22 cellular contexts compared by ENCODE assay signal in the genomic region with DNA sequence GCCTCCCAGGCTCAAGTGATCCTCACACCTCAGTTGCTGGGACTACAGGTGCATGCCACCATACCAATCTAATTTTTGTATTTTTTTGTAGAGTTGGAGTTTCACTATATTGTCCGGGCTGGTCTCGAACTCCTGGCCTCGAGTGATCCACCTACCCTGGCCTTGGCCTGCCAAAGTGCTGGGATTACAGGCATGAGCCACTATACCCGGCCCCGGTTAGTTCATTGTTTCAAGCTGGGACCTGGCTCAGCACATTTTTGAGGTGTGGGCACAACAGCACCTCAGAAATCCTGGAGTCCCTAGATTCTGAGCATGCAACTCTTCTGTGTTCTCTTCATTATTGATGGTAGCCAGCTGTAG. TPM values are rescaled to one million over a fixed set of nuclear protein-coding genes. Genes with fewer than 3 reads are reported as not detected.
"Had no signal": no experiment of that assay in that cellular context is flagged by ENCODE, and none has a peak within 500 bp of the region (broad histone marks: within the 10 kb centered on the region; RNA-seq: fewer than 3 reads in every experiment).

No MANE protein-coding gene starts in this region.

- H3K27ac ChIP-seq: body of pancreas, epithelial cell of prostate, esophagus squamous epithelium, left lung, pancreas, psoas muscle, stomach, suprapubic skin, tibial nerve had no signal

- H3K4me3 ChIP-seq: body of pancreas, esophagus squamous epithelium, left lung, lung, pancreas, psoas muscle, smooth muscle cell, stomach, suprapubic skin, tibial nerve had no signal

- H3K4me1 ChIP-seq: body of pancreas, left lung, pancreas, stomach, suprapubic skin had no signal

- DNase-seq: activated CD4-positive, alpha-beta T cell treated with anti-CD3 and anti-CD28 coated beads for 4 hours; activated CD4-positive, alpha-beta T cell treated with anti-CD3 and anti-CD28 coated beads, Interleukin-2, amount 50 U/mL, for 4 hours; activated CD8-positive, alpha-beta memory T cell treated with anti-CD3 and anti-CD28 coated beads, Interleukin-2, amount 50 U/mL, for 4 hours; activated T-cell treated with anti-CD3 and anti-CD28 coated beads, Interleukin-2, amount 50 U/mL, for 1 hour; body of pancreas; effector CD4-positive, alpha-beta T cell; esophagus squamous epithelium; kidney glomerular epithelial cell; left lung; naive thymus-derived CD4-positive, alpha-beta T cell; pancreas; psoas muscle; stimulated activated CD4-positive, alpha-beta T cell treated with anti-CD3 and anti-CD28 coated beads, Interleukin-15, amount 100 ng/mL, for 24 hours; stimulated activated CD4-positive, alpha-beta T cell treated with anti-CD3 and anti-CD28 coated beads, Interleukin-2, amount 100 ng/mL, for 24 hours; stimulated activated naive B cell treated with anti-CD40 and anti-IgM and Interleukin-4, amounts not matched to agents 10 μg/mL and 1 μg/mL and 100 μg/mL, for 72 hours; stomach had no signal

- H3K9me3 ChIP-seq: body of pancreas, esophagus squamous epithelium, left lung, pancreas, psoas muscle, stomach, suprapubic skin, tibial nerve had no signal

- H3K27me3 ChIP-seq: body of pancreas, esophagus squamous epithelium, left lung, pancreas, stomach, suprapubic skin, tibial nerve had no signal

RNA-seq across cellular contexts. Expression of a gene that starts 21.3 kb away (rescaled TPM):
- total RNA-seq: chondrocyte had no signal
